13 cellular contexts compared by ENCODE assay signal in genomic region chr2:46165916-46166315, GRCh38.
DNase-seq lines count a peak whose midpoint lies in the region; ATAC-seq and TF ChIP-seq lines count a peak whose summit lies in the region.
"Had no signal": no experiment of that assay in that cellular context is flagged by ENCODE, and none has a peak within 500 bp of the region (broad histone marks: within the 10 kb centered on the region; RNA-seq: fewer than 3 reads in every experiment).

No MANE protein-coding gene starts in this region.

- peaks cover 17% of the 10 kb centered on the region for H3F3A ChIP-seq in SK-N-SH (replicated peaks; ENCODE audit: insufficient read depth)

- H2BK15ac ChIP-seq in IMR-90 (ENCODE audit: low read depth, low read length): no peak overlapping the region; the same call in 2 of the 3 replicates
- no peak overlapping the region for H2BK15ac ChIP-seq in neuronal stem cell (ENCODE audit: low read length)

- dilution Hi-C loops in IMR-90 (cut with HindIII; ENCODE audit: low sequenced_read_pairs, unreplicated experiment): no loop called here

- H3K9me3 ChIP-seq in IMR-90 (ENCODE audit: control insufficient read depth, insufficient read depth, low read length) (no peaks in the 10 kb centered on the region), RWPE2 (ENCODE audit: severe bottlenecking) (no peaks in the 10 kb centered on the region), neuronal stem cell (replicated peaks in 1 of 2; ENCODE audit: control insufficient read depth in 2 of 2, insufficient read depth in 1 of 2, low read depth in 1 of 2, low read length in 2 of 2) (peaks cover 0 to 2% of the 10 kb centered on the region in 2 donors), SK-N-SH (no peaks in the 10 kb centered on the region)

- no peak overlapping the region for H3K56ac ChIP-seq in IMR-90 (ENCODE audit: extremely low read depth, insufficient read depth, low read length)

- H3K18ac ChIP-seq in IMR-90 (ENCODE audit: low read depth, low read length): no peak overlapping the region
- peak overlapping the region; percentile 60 for H3K18ac ChIP-seq in neuronal stem cell (ENCODE audit: low read length)

- in situ Hi-C loops in IMR-90 (cut with MboI; ENCODE audit: low sequenced_read_pairs): no loop called here

- H2AFZ ChIP-seq in IMR-90 (replicated peaks; ENCODE audit: low read length, poor library complexity) (peak overlapping the region; percentile 7), neuronal stem cell (ENCODE audit: low read length) (no peak overlapping the region), SK-N-SH (ENCODE audit: low read depth) (no peak overlapping the region)

- H3K36me3 ChIP-seq in IMR-90 (ENCODE audit: control insufficient read depth, insufficient read depth, low read length) (peaks cover 5% of the 10 kb centered on the region; the same call in 1 of the 2 replicates), RWPE2 (ENCODE audit: low read depth) (no peaks in the 10 kb centered on the region), neuronal stem cell (replicated peaks in 1 of 2; ENCODE audit: control insufficient read depth in 2 of 2, insufficient read depth in 2 of 2, low read length in 2 of 2) (no peaks in the 10 kb centered on the region), SK-N-SH (replicated peaks in 1 of 2; ENCODE audit: control insufficient read depth in 1 of 2, insufficient read depth in 2 of 2, low read length in 1 of 2) (peaks cover 3 to 6% of the 10 kb centered on the region in 2 experiments)

- H3K9me1 ChIP-seq in IMR-90 (ENCODE audit: insufficient read depth, low read length): peaks cover 31% of the 10 kb centered on the region

- no peak overlapping the region for H3K14ac ChIP-seq in IMR-90 (replicated peaks; ENCODE audit: low read depth, low read length)
- H3K14ac ChIP-seq in neuronal stem cell (ENCODE audit: low read length): no peak overlapping the region

- H3K79me2 ChIP-seq in SK-N-SH (ENCODE audit: insufficient read depth): no peaks in the 10 kb centered on the region; the same call in 1 of the 2 replicates

- H3K4me3 ChIP-seq in IMR-90 (ENCODE audit: insufficient read depth, low read depth, low read length) (no peak overlapping the region), RWPE2 (ENCODE audit: severe bottlenecking) (no peak overlapping the region), neuronal stem cell (ENCODE audit: low read length in 2 of 2) (no peak overlapping the region), SK-N-SH (ENCODE audit: low read depth in 2 of 2, low read length in 1 of 2) (no peak overlapping the region)

- no peak overlapping the region for H3K9ac ChIP-seq in IMR-90 (ENCODE audit: low read depth, low read length)
- no peak overlapping the region for H3K9ac ChIP-seq in neuronal stem cell (ENCODE audit: low read depth, low read length, poor library complexity)
- no peak overlapping the region for H3K9ac ChIP-seq in SK-N-SH

- no peak for ATAC-seq in IMR-90 (ENCODE audit: low read depth)
- ATAC-seq in RWPE2 (ENCODE audit: low read depth): no peak
- ATAC-seq in GM19324 (IDR thresholded peaks at IDR 0.05; ENCODE audit: low FRiP score, unreplicated experiment): no peak
- ATAC-seq: CD8-positive, alpha-beta T cell; HepG2 had no signal

- CTCF ChIA-PET in IMR-90 (lab: Yijun Ruan, JAX) (no interaction called here), SK-N-SH (lab: Yijun Ruan, JAX) (interaction anchor here (2.2 kb wide), 1 partner anchor 18 kb away, joined by 6 read pairs; no protein-coding TSS in a partner anchor)

- H3K27me3 ChIP-seq in IMR-90 (ENCODE audit: control insufficient read depth, insufficient read depth, low read length) (no peaks in the 10 kb centered on the region), RWPE2 (ENCODE audit: insufficient read depth, poor library complexity, severe bottlenecking) (no peaks in the 10 kb centered on the region), neuronal stem cell (ENCODE audit: control insufficient read depth in 3 of 3, insufficient read depth in 3 of 3, low read depth in 1 of 3, low read length in 3 of 3) (no peaks in the 10 kb centered on the region), SK-N-SH (ENCODE audit: insufficient read depth) (no peaks in the 10 kb centered on the region)

- H2BK120ac ChIP-seq in IMR-90 (ENCODE audit: low read depth, low read length) (peak overlapping the region; percentile 89), neuronal stem cell (ENCODE audit: low read depth, low read length) (no peak overlapping the region)

- no peak overlapping the region for H2BK12ac ChIP-seq in neuronal stem cell (ENCODE audit: low read length)

- H3K4me1 ChIP-seq in IMR-90 (ENCODE audit: control insufficient read depth, insufficient read depth, low read length): peaks cover 30% of the 10 kb centered on the region
- peaks cover 43% of the 10 kb centered on the region for H3K4me1 ChIP-seq in RWPE2 (ENCODE audit: insufficient read depth, poor library complexity, severe bottlenecking)
- peaks cover under 1 to 12% of the 10 kb centered on the region in 2 donors for H3K4me1 ChIP-seq in neuronal stem cell (ENCODE audit: control insufficient read depth in 2 of 2, insufficient read depth in 1 of 2, low read depth in 1 of 2, low read length in 2 of 2)
- peaks cover 23 to 28% of the 10 kb centered on the region in 2 experiments for H3K4me1 ChIP-seq in SK-N-SH (ENCODE audit: control insufficient read depth in 1 of 2, insufficient read depth in 2 of 2, low read depth in 1 of 2, low read length in 1 of 2)

- POLR2A ChIA-PET in IMR-90 (lab: Charles Lee; ENCODE audit: unreplicated experiment) (no interaction called here), SK-N-SH (lab: Yijun Ruan, JAX) (no interaction called here)

- H4K91ac ChIP-seq in IMR-90 (ENCODE audit: insufficient read depth, low read depth, low read length): peak overlapping the region; percentile 92
- no peak overlapping the region for H4K91ac ChIP-seq in neuronal stem cell (ENCODE audit: low read depth, low read length, poor library complexity)

- TF ChIP-seq RAD21 in IMR-90 (IDR thresholded peaks at IDR 0.05; ENCODE audit: low read length) (no peak), SK-N-SH (IDR thresholded peaks at IDR 0.05; ENCODE audit: low read length) (no peak)

- no TSS peak for BruUV-seq in IMR-90 (replicated peaks; lab: Mats Ljungman, UMichigan)

- intact Hi-C loops in IMR-90 (cut with micrococcal nuclease): no loop called here

- H2BK5ac ChIP-seq in IMR-90 (ENCODE audit: low read depth, low read length, poor library complexity, severe bottlenecking) (no peak overlapping the region), neuronal stem cell (ENCODE audit: low read length) (no peak overlapping the region)

- 100% methylated on average over 3 of the region's 9 CpGs; no CpG with 5 or more reads in 1 of the 2 experiments for WGBS in IMR-90 (ENCODE audit: extremely low coverage in 2 of 2, insufficient read length in 1 of 2), 2 experiments
- WGBS in neuronal stem cell (ENCODE audit: extremely low coverage in 2 of 2, insufficient read length in 2 of 2, insufficient replicate concordance in 1 of 2), 2 donors: no CpG with 5 or more reads among the region's 9 CpGs
- 97% methylated on average over 9 of the region's 9 CpGs for WGBS in SK-N-SH (ENCODE audit: low lambda C conversion rate)

- H3K79me1 ChIP-seq in IMR-90 (ENCODE audit: low read depth in 1 of 2, low read length in 2 of 2) (peaks cover 0 to 30% of the 10 kb centered on the region in 2 experiments; a peak in 2 of 4 replicates), neuronal stem cell (ENCODE audit: low read depth, low read length) (no peaks in the 10 kb centered on the region)

- DNase-seq in IMR-90 (no peak), RWPE2 (ENCODE audit: low spot score) (no peak), neuronal stem cell (ENCODE audit: low spot score) (no peak), MV-4-11 (lab: John Stamatoyannopoulos, UW) (no peak), SK-N-SH (no peak), COLO829 (ENCODE audit: low spot score) (no peak)
- DNase-seq: CD8-positive, alpha-beta T cell; DMS53; GF-D8; HCEC 1CT; HFFc6 had no signal

- H3K9me2 ChIP-seq in SK-N-SH: no peaks in the 10 kb centered on the region

- TF ChIP-seq CTCF in IMR-90 (conservative IDR thresholded peaks at IDR 0.05; ENCODE audit: low read depth, low read length) (no peak), RWPE2 (IDR thresholded peaks at IDR 0.05; ENCODE audit: poor library complexity, severe bottlenecking) (no peak), SK-N-SH (IDR thresholded peaks at IDR 0.05) (no peak)

- H2AK9ac ChIP-seq in IMR-90 (replicated peaks; ENCODE audit: low read depth, low read length, poor library complexity): no peak overlapping the region

- no peak overlapping the region; the same call in 1 of the 2 replicates for H4K5ac ChIP-seq in IMR-90 (ENCODE audit: low read depth, low read length)

- H2BK20ac ChIP-seq in IMR-90 (ENCODE audit: low read depth, low read length): peak overlapping the region; percentile 74

- no peak for TF ChIP-seq EP300 in SK-N-SH (IDR thresholded peaks at IDR 0.05; ENCODE audit: borderline replicate concordance in 1 of 2, low read depth in 1 of 2, low read length in 1 of 2)

- no peak for TF ChIP-seq POLR2A in IMR-90 (IDR thresholded peaks at IDR 0.05; ENCODE audit: low read depth, low read length)

- H4K20me1 ChIP-seq in IMR-90 (ENCODE audit: insufficient read depth, low read length): no peaks in the 10 kb centered on the region
- no peaks in the 10 kb centered on the region for H4K20me1 ChIP-seq in SK-N-SH (ENCODE audit: insufficient read depth)

- no peak overlapping the region for H3K23ac ChIP-seq in IMR-90 (ENCODE audit: low read depth, low read length)
- H3K23ac ChIP-seq in neuronal stem cell (ENCODE audit: low read depth, low read length, poor library complexity): no peak overlapping the region

- H2AK5ac ChIP-seq in IMR-90 (ENCODE audit: low read depth, low read length): peak overlapping the region; percentile 40
- peak overlapping the region; percentile 25 for H2AK5ac ChIP-seq in neuronal stem cell (ENCODE audit: low read depth, low read length)

- H4K8ac ChIP-seq in IMR-90 (ENCODE audit: low read depth in 2 of 2, low read length in 2 of 2) (no peak overlapping the region; a peak in 1 of 4 replicates), neuronal stem cell (ENCODE audit: low read depth, low read length) (no peak overlapping the region)

- H3K27ac ChIP-seq in IMR-90 (ENCODE audit: insufficient read depth, low read length) (no peak overlapping the region), RWPE2 (ENCODE audit: poor library complexity, severe bottlenecking) (peak overlapping the region; percentile 97), neuronal stem cell (replicated peaks; ENCODE audit: low read length) (no peak overlapping the region), SK-N-SH (ENCODE audit: low read depth in 2 of 2, low read length in 1 of 2) (no peak overlapping the region; a peak in 1 of 4 replicates)

- H3K4ac ChIP-seq in IMR-90 (ENCODE audit: low read depth, low read length) (peak overlapping the region; percentile 85), neuronal stem cell (ENCODE audit: low read length) (no peak overlapping the region)

- H3K4me2 ChIP-seq in IMR-90 (ENCODE audit: low read depth, low read length) (no peak overlapping the region), neuronal stem cell (ENCODE audit: insufficient read depth, low read length, poor library complexity, severe bottlenecking) (no peak overlapping the region), SK-N-SH (no peak overlapping the region)

TF ChIP-seq in IMR-90, 13 proteins besides CTCF, POLR2A, EP300 and RAD21 (continues in another document):
- TF ChIP-seq CHD1 (IDR thresholded peaks at IDR 0.05; ENCODE audit: low read depth, low read length): no peak

TF ChIP-seq in SK-N-SH, 30 proteins besides CTCF, POLR2A, EP300 and RAD21 (continues in another document):
- TF ChIP-seq SIN3A (IDR thresholded peaks at IDR 0.05; ENCODE audit: borderline replicate concordance, low read depth, low read length): no peak
